ENCODE assay signal across 18 cellular contexts in the genomic region with DNA sequence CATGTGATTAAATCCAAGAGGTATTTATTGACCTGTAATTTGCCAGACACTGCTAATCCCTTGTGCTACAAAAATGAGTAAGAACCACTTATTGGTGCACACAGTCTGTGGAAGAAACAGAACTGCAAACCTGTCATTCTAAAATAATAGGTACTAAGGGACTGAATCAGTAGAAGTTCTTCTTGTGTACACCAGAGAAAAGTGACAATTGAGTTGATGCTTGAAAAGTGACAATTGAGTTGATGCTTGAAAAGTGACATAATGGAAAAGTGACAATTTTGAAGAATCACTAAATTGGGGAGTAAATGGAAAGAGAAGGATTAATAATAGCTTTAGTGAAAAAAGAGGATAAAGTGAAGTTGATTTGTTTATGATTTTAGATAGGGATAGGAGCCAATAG. TPM values are rescaled to one million over a fixed set of nuclear protein-coding genes. Genes with fewer than 3 reads are reported as not detected.
DNase-seq lines count a peak whose midpoint lies in the region; ATAC-seq, FAIRE-seq and TF ChIP-seq lines count a peak whose summit lies in the region.
"Had no signal": no experiment of that assay in that cellular context is flagged by ENCODE, and none has a peak within 500 bp of the region (broad histone marks: within the 10 kb centered on the region; RNA-seq: fewer than 3 reads in every experiment).

No MANE protein-coding gene starts in this region.

- no peaks in the 10 kb centered on the region for H3K4me1 Mint-ChIP-seq in activated naive CD8-positive, alpha-beta T cell (ENCODE audit: low read depth)
- H3K4me1 Mint-ChIP-seq in activated naive CD8-positive, alpha-beta T cell treated with anti-CD3 and anti-CD28 coated beads for 36 hours: no peaks in the 10 kb centered on the region
- H3K4me1 Mint-ChIP-seq in nephron progenitor cell (no peaks in the 10 kb centered on the region), mesothelial cell of epicardium (no peaks in the 10 kb centered on the region)
- H3K4me1 Mint-ChIP-seq: CD14-positive monocyte had no signal

- H3K4me3 ChIP-seq in K562 (no peak overlapping the region), WERI-Rb-1 (ENCODE audit: low read depth, low read length) (no peak overlapping the region)
- H3K4me3 ChIP-seq: HAP-1, PC-9, SJSA1 had no signal

- H3K79me2 ChIP-seq in K562 (ENCODE audit: control insufficient read depth, insufficient read depth, low read length): no peaks in the 10 kb centered on the region

- H3K27ac ChIP-seq in K562 (ENCODE audit: extremely low read depth, low read depth, low read length): no peak overlapping the region
- H3K27ac ChIP-seq in WERI-Rb-1: no peak overlapping the region
- H3K27ac ChIP-seq: PC-9, SJSA1 had no signal

- H3K9ac ChIP-seq in K562 (ENCODE audit: insufficient read depth in 1 of 2, low read depth in 2 of 2, low read length in 2 of 2): no peak overlapping the region

- no peak overlapping the region for H3K4me3 Mint-ChIP-seq in activated naive CD8-positive, alpha-beta T cell
- H3K4me3 Mint-ChIP-seq in activated naive CD8-positive, alpha-beta T cell treated with anti-CD3 and anti-CD28 coated beads for 36 hours: no peak overlapping the region
- no peak overlapping the region for H3K4me3 Mint-ChIP-seq in nephron progenitor cell
- no peak overlapping the region for H3K4me3 Mint-ChIP-seq in mesothelial cell of epicardium
- H3K4me3 Mint-ChIP-seq: CD14-positive monocyte had no signal

- H3K4me2 ChIP-seq in K562 (ENCODE audit: insufficient read depth, low read length): no peak overlapping the region
- H3K4me2 ChIP-seq: PC-9 had no signal

- no peak for TF ChIP-seq EP300 in K562 (IDR thresholded peaks at IDR 0.05; ENCODE audit: low read length)

- peaks cover 5% of the 10 kb centered on the region for H3K36me3 Mint-ChIP-seq in activated naive CD8-positive, alpha-beta T cell
- peaks cover 13% of the 10 kb centered on the region for H3K36me3 Mint-ChIP-seq in activated naive CD8-positive, alpha-beta T cell treated with anti-CD3 and anti-CD28 coated beads for 36 hours
- peaks cover 84% of the 10 kb centered on the region for H3K36me3 Mint-ChIP-seq in nephron progenitor cell (ENCODE audit: low read depth)
- peaks cover 62% of the 10 kb centered on the region for H3K36me3 Mint-ChIP-seq in mesothelial cell of epicardium

- no peaks in the 10 kb centered on the region for H3K4me1 ChIP-seq in K562 (replicated peaks in 1 of 2; ENCODE audit: control insufficient read depth in 2 of 2, insufficient read depth in 2 of 2, low read length in 2 of 2)
- H3K4me1 ChIP-seq: SJSA1 had no signal

- TF ChIP-seq RAD21 in K562 (CRISPR knock-in tag; conservative IDR thresholded peaks at IDR 0.05 in 1 of 2, IDR thresholded peaks at IDR 0.05 in 1 of 2): no peak

- DNase-seq in activated naive CD8-positive, alpha-beta T cell treated with anti-CD3 and anti-CD28 coated beads for 36 hours: no peak
- DNase-seq in GM12892 (ENCODE audit: insufficient read length) (no peak), K562 (ENCODE audit: extremely low read depth in 1 of 4, low spot score in 3 of 4) (no peak), nephron progenitor cell (no peak), ACHN (no peak), WERI-Rb-1 (no peak), mesothelial cell of epicardium (ENCODE audit: low spot score in 2 of 2, unreplicated experiment in 2 of 2) (no peak)
- DNase-seq: AML-193, IMR-90, NCI-H1105 treated with DMSO at 0.1 percent for 48 hours, NCI-H1694 treated with DMSO at 0.1 percent for 48 hours, NCI-H446 treated with DMSO at 0.1 percent for 48 hours, NCI-H774, PC-9 had no signal

- H3K36me3 ChIP-seq in K562 (ENCODE audit: control insufficient read depth, insufficient read depth, low read length): peaks cover 94% of the 10 kb centered on the region
- H3K36me3 ChIP-seq in WERI-Rb-1: peaks cover 64% of the 10 kb centered on the region

- no peaks in the 10 kb centered on the region for H3K9me3 Mint-ChIP-seq in activated naive CD8-positive, alpha-beta T cell (ENCODE audit: low read depth)
- no peaks in the 10 kb centered on the region for H3K9me3 Mint-ChIP-seq in activated naive CD8-positive, alpha-beta T cell treated with anti-CD3 and anti-CD28 coated beads for 36 hours
- H3K9me3 Mint-ChIP-seq in nephron progenitor cell (no peaks in the 10 kb centered on the region), mesothelial cell of epicardium (no peaks in the 10 kb centered on the region)
- H3K9me3 Mint-ChIP-seq: CD14-positive monocyte had no signal

- no peak overlapping the region for H2AFZ ChIP-seq in K562 (ENCODE audit: low read depth, low read length)
- H2AFZ ChIP-seq: PC-9 had no signal

- FAIRE-seq in GM12892 (lab: Jason Lieb, UNC) (peak; percentile 54), K562 (lab: Jason Lieb, UNC) (no peak)

- TF ChIP-seq POLR2A in GM12892 (IDR thresholded peaks at IDR 0.05; ENCODE audit: low read depth, low read length): no peak
- TF ChIP-seq POLR2A in K562 (conservative IDR thresholded peaks at IDR 0.05): no peak

- peak overlapping the region; percentile 31 for H3K27ac Mint-ChIP-seq in activated naive CD8-positive, alpha-beta T cell
- no peak overlapping the region for H3K27ac Mint-ChIP-seq in activated naive CD8-positive, alpha-beta T cell treated with anti-CD3 and anti-CD28 coated beads for 36 hours
- H3K27ac Mint-ChIP-seq in nephron progenitor cell (peak overlapping the region; percentile 2), mesothelial cell of epicardium (no peak overlapping the region)

- CTCF ChIA-PET in K562 (lab: Yijun Ruan, JAX; ENCODE audit: low intra/inter-chr PET ratio): no interaction called here

- H3K9me3 ChIP-seq in K562 (replicated peaks; ENCODE audit: control insufficient read depth, insufficient read depth, low read depth, low read length) (no peaks in the 10 kb centered on the region), WERI-Rb-1 (ENCODE audit: severe bottlenecking) (no peaks in the 10 kb centered on the region)
- H3K9me3 ChIP-seq: HAP-1, SJSA1 had no signal

- intact Hi-C loops in K562 (cut with micrococcal nuclease): no loop called here

- H4K20me1 ChIP-seq in K562 (replicated peaks; ENCODE audit: control insufficient read depth, insufficient read depth, low read length): no peaks in the 10 kb centered on the region

- H3K27me3 ChIP-seq in K562 (ENCODE audit: control insufficient read depth in 2 of 2, insufficient read depth in 2 of 2, low read length in 2 of 2): no peaks in the 10 kb centered on the region
- no peaks in the 10 kb centered on the region for H3K27me3 ChIP-seq in WERI-Rb-1 (ENCODE audit: insufficient read depth, low read depth, severe bottlenecking)
- H3K27me3 ChIP-seq: SJSA1 had no signal

- no peaks in the 10 kb centered on the region for H3K27me3 Mint-ChIP-seq in activated naive CD8-positive, alpha-beta T cell
- H3K27me3 Mint-ChIP-seq in activated naive CD8-positive, alpha-beta T cell treated with anti-CD3 and anti-CD28 coated beads for 36 hours: no peaks in the 10 kb centered on the region
- no peaks in the 10 kb centered on the region for H3K27me3 Mint-ChIP-seq in nephron progenitor cell (ENCODE audit: low read depth, poor library complexity)
- H3K27me3 Mint-ChIP-seq in mesothelial cell of epicardium (ENCODE audit: low read depth): no peaks in the 10 kb centered on the region

- ATAC-seq in K562: no peak

- TF ChIP-seq CTCF in K562 (IDR thresholded peaks at IDR 0.05 in 2 of 3, conservative IDR thresholded peaks at IDR 0.05 in 1 of 3; ENCODE audit: insufficient read depth in 2 of 3, low read depth in 1 of 3, low read length in 3 of 3): no peak
- TF ChIP-seq CTCF in nephron progenitor cell (IDR thresholded peaks at IDR 0.05): no peak
- TF ChIP-seq CTCF in WERI-Rb-1 (IDR thresholded peaks at IDR 0.05; ENCODE audit: low read depth, low read length): no peak
- TF ChIP-seq CTCF in mesothelial cell of epicardium (IDR thresholded peaks at IDR 0.05; ENCODE audit: unreplicated experiment): no peak

- H3K9me1 ChIP-seq in K562 (ENCODE audit: control insufficient read depth, insufficient read depth, low read length): no peaks in the 10 kb centered on the region

- POLR2A ChIA-PET in K562 (lab: Yijun Ruan, JAX): interaction anchor here (1.0 kb wide), 1 partner anchor 15 kb away, joined by 3 read pairs; no protein-coding TSS in a partner anchor

- in situ Hi-C loops in K562 (cut with MboI) (no loop called here), ACHN (cut with HindIII; ENCODE audit: low pct_ligation_motif_present, low pct_unique_long_range_greater_than_20kb, low sequenced_read_pairs) (no loop called here)

- no TSS peak for BruUV-seq in K562 (replicated peaks; lab: Mats Ljungman, UMichigan)

TF ChIP-seq in K562, 482 proteins besides CTCF, POLR2A, EP300 and RAD21 (continues in another document):
- no peak for TF ChIP-seq SAP30 (IDR thresholded peaks at IDR 0.05; ENCODE audit: borderline replicate concordance, insufficient read depth, low read depth, low read length, poor library complexity, severe bottlenecking)

RNA-seq across cellular contexts. Expression of a gene that starts 56.4 kb away (rescaled TPM):
- total RNA-seq in activated naive CD8-positive, alpha-beta T cell treated with anti-CD3 and anti-CD28 coated beads for 36 hours: under 1 TPM in 1 of 2 experiments, not detected in 1; 0.46 TPM
- 0.30 TPM for polyA plus RNA-seq in GM12892 (2012; ENCODE audit: missing spikeins)
- not detected in 2 replicates for total RNA-seq in K562 (2011; cell fraction: chromatin; rRNA removed; ENCODE audit: low replicate concordance)
- total RNA-seq in K562 (2011; cell fraction: nucleolus; rRNA removed): not detected in 2 replicates
- total RNA-seq in K562 (2011; cell fraction: nucleoplasm; rRNA removed): not detected in 2 replicates
- total RNA-seq in K562 (2014; rRNA removed) (not detected in 2 replicates), K562 (2014; rRNA removed; fragmentation: Illumina TruSeq; extraction: Trizol) (not detected in 2 replicates), K562 (2015; rRNA removed; fragmentation: Illumina TruSeq; extraction: Trizol) (not detected in 2 replicates), K562 (2021) (0.38 and 0.40 TPM in 2 replicates), mesothelial cell of epicardium (29.5 to 30.0 TPM (median 29.7 TPM) in 3 replicates)
- polyA plus RNA-seq in K562 (2011; rRNA removed) (0.14 TPM in 1 of 2 replicates, not detected in the other), K562 (2014; fragmentation: Illumina TruSeq; extraction: Trizol) (not detected in 2 replicates), K562 (2014; fragmentation: Nextera tagmentation; extraction: Ambion mirVana) (not detected), K562 (2014; rRNA removed) (0.85 TPM in 1 of 2 replicates, not detected in the other)
- polyA plus RNA-seq in K562 (2011; cell fraction: cytosol; rRNA removed): not detected in 2 replicates
- polyA plus RNA-seq in K562 (2011; cell fraction: nucleus; rRNA removed): not detected in 2 replicates
- polyA plus RNA-seq in K562 (2012): not detected in 2 replicates
- not detected in 2 replicates for polyA minus RNA-seq in K562 (2011; rRNA and poly(A)+ RNA removed)
- not detected in 2 replicates for polyA minus RNA-seq in K562 (2011; cell fraction: cytosol; rRNA and poly(A)+ RNA removed)
- polyA minus RNA-seq in K562 (2011; cell fraction: nucleus; rRNA and poly(A)+ RNA removed): not detected in 2 replicates
- polyA plus RNA-seq: CD14-positive monocyte had no signal

Comparison
In these comparisons a context has a peak if more than half of its experiments do, and no peak if none do; other contexts are left out.
1. H3K27ac Mint-ChIP-seq: peak in activated naive CD8-positive, alpha-beta T cell (single experiment) and nephron progenitor cell (single experiment); none in activated naive CD8-positive, alpha-beta T cell treated with anti-CD3 and anti-CD28 coated beads for 36 hours (single experiment) and mesothelial cell of epicardium (single experiment).
2. RNA of a gene that starts 56.4 kb away (total RNA-seq): 29.5 to 30.0 TPM in mesothelial cell of epicardium; 0.46 TPM in activated naive CD8-positive, alpha-beta T cell treated with anti-CD3 and anti-CD28 coated beads for 36 hours and 0.38 to 0.40 TPM in K562; every median in the first group is over 10 times any median in the second.